In the genomic region with DNA sequence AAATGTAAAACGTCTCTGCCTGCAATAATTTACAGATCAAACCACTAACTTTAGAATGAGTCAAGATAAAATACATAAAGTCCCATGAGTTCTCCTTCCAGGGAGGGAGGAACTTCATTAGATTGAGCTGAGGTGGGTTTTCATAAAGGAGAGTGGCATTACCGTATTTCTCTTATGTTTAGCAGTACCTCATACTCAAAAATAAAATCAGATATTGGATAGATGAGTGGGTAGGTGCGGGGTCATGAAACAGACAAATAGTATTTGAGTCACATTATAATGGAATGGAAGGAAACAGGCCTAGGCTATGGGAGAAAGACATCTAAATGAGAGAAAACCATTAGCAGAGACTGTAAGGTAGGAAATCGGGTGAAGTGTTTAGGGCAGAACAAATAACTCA, we compare ENCODE assay signal across 25 cellular contexts.
"Had no signal": no experiment of that assay in that cellular context is flagged by ENCODE, and none has a peak within 500 bp of the region (broad histone marks: within the 10 kb centered on the region; RNA-seq: fewer than 3 reads in every experiment).

No MANE protein-coding gene starts in this region.

- DNase-seq: colonic mucosa; cortex of kidney; effector CD8-positive, alpha-beta T cell; effector memory CD8-positive, alpha-beta T cell; endodermal cell; erythroblast; esophagus squamous epithelium; foreskin fibroblast; foreskin melanocyte; gastrocnemius medialis; glutamatergic neuron; head of caudate nucleus; heart right ventricle; hippocampal formation; left cardiac atrium; left lung; left ventricle myocardium superior; lower lobe of right lung; mesendoderm; midbrain had no signal

- H3K4me1 ChIP-seq: colonic mucosa, esophagus squamous epithelium, gastrocnemius medialis, heart right ventricle, left lung, lower lobe of right lung had no signal

- ATAC-seq: effector memory CD8-positive, alpha-beta T cell; esophagus mucosa; gastrocnemius medialis; heart right ventricle; left cardiac atrium; left lung; left ventricle myocardium superior; lower lobe of right lung had no signal

- H3K4me3 ChIP-seq: colonic mucosa, esophagus squamous epithelium, gastrocnemius medialis, heart right ventricle, left lung, lower lobe of right lung had no signal

- H3K27me3 ChIP-seq: colonic mucosa, esophagus squamous epithelium, gastrocnemius medialis, left lung had no signal

- H3K27ac ChIP-seq: colonic mucosa, epithelial cell of prostate, esophagus squamous epithelium, gastrocnemius medialis, heart right ventricle, left lung, lower lobe of right lung had no signal

- H3K36me3 ChIP-seq: colonic mucosa, esophagus squamous epithelium, gastrocnemius medialis, heart right ventricle, left lung, lower lobe of right lung had no signal

- H3K9me3 ChIP-seq: colonic mucosa, esophagus squamous epithelium, gastrocnemius medialis, heart right ventricle, left lung, lower lobe of right lung had no signal

- FAIRE-seq: endometrium, islet of Langerhans, keratinocyte had no signal
